1 cellular context compared by ENCODE assay signal in the genomic region with DNA sequence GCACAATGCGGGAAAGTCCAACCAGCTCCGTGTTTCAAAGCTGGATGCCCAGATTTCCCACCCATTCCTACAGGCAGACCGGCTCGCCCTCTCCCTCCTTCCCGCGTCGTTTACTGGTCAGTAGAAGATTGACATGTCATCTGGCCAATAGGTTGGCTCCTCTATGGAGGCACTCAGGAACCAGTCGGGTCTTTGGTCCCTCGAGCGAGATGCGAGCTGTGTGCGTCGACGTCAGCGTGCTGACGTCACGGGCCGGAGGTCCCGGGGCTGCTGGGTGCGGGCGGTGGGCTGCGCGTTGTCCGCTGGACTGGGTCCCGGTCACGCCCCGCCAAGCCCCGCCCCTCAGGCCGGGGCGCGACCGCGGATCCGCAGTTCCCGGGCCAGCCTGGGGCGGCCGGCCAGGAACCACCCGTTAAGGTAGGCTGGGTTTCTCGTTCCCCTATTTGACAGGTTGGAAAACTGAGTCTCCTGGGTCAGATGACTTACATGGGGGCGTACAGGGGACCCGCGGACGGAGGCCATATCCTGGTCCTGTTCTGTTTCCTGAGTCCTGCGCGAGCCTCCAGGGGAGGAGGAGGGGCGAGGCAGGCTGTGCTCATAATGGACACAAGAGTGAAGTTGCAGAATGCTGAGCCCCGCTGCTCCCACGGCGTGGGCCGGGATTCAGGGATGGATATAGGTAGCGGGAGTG.
TF ChIP-seq lines count a peak whose summit lies in the region.

STARD3NL (plus strand) TSS at position 242 of the 691 bp plus-strand sequence. CDS start 29,260 bp downstream, outside the sequence.

TF ChIP-seq in HepG2, 621 proteins besides CTCF, POLR2A, EP300 and RAD21 (continued from another document and continues in another):
- no peak for TF ChIP-seq KIAA2018 (CRISPR knock-in tag; IDR thresholded peaks at IDR 0.05; ENCODE audit: borderline replicate concordance)
- TF ChIP-seq TFAP4 (IDR thresholded peaks at IDR 0.05; ENCODE audit: borderline replicate concordance, low read depth) = no peak
- TF ChIP-seq DPF2 (CRISPR knock-in tag; IDR thresholded peaks at IDR 0.05; ENCODE audit: borderline replicate concordance, low read depth) = no peak
- TF ChIP-seq CREB1 (IDR thresholded peaks at IDR 0.05) = peak; percentile 99
- TF ChIP-seq CREB1 (CRISPR knock-in tag; IDR thresholded peaks at IDR 0.05) = peak; percentile 96
- TF ChIP-seq MXD4 (CRISPR knock-in tag; IDR thresholded peaks at IDR 0.05) = peak; percentile 56; the same call in 1 of the 2 replicates
- TF ChIP-seq, protein P1, sequence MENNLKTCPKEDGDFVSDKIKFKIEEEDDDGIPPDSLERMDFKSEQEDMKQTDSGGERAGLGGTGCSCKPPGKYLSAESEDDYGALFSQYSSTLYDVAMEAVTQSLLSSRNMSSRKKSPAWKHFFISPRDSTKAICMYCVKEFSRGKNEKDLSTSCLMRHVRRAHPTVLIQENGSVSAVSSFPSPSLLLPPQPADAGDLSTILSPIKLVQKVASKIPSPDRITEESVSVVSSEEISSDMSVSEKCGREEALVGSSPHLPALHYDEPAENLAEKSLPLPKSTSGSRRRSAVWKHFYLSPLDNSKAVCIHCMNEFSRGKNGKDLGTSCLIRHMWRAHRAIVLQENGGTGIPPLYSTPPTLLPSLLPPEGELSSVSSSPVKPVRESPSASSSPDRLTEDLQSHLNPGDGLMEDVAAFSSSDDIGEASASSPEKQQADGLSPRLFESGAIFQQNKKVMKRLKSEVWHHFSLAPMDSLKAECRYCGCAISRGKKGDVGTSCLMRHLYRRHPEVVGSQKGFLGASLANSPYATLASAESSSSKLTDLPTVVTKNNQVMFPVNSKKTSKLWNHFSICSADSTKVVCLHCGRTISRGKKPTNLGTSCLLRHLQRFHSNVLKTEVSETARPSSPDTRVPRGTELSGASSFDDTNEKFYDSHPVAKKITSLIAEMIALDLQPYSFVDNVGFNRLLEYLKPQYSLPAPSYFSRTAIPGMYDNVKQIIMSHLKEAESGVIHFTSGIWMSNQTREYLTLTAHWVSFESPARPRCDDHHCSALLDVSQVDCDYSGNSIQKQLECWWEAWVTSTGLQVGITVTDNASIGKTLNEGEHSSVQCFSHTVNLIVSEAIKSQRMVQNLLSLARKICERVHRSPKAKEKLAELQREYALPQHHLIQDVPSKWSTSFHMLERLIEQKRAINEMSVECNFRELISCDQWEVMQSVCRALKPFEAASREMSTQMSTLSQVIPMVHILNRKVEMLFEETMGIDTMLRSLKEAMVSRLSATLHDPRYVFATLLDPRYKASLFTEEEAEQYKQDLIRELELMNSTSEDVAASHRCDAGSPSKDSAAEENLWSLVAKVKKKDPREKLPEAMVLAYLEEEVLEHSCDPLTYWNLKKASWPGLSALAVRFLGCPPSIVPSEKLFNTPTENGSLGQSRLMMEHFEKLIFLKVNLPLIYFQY (CRISPR knock-in tag; IDR thresholded peaks at IDR 0.05; ENCODE audit: borderline replicate concordance) = peak; percentile 64; the same call in 1 of the 2 replicates
- TF ChIP-seq, protein P2, sequence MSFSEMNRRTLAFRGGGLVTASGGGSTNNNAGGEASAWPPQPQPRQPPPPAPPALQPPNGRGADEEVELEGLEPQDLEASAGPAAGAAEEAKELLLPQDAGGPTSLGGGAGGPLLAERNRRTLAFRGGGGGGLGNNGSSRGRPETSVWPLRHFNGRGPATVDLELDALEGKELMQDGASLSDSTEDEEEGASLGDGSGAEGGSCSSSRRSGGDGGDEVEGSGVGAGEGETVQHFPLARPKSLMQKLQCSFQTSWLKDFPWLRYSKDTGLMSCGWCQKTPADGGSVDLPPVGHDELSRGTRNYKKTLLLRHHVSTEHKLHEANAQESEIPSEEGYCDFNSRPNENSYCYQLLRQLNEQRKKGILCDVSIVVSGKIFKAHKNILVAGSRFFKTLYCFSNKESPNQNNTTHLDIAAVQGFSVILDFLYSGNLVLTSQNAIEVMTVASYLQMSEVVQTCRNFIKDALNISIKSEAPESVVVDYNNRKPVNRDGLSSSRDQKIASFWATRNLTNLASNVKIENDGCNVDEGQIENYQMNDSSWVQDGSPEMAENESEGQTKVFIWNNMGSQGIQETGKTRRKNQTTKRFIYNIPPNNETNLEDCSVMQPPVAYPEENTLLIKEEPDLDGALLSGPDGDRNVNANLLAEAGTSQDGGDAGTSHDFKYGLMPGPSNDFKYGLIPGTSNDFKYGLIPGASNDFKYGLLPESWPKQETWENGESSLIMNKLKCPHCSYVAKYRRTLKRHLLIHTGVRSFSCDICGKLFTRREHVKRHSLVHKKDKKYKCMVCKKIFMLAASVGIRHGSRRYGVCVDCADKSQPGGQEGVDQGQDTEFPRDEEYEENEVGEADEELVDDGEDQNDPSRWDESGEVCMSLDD (CRISPR knock-in tag; IDR thresholded peaks at IDR 0.05; ENCODE audit: borderline replicate concordance) = no peak
- TF ChIP-seq, protein P3, sequence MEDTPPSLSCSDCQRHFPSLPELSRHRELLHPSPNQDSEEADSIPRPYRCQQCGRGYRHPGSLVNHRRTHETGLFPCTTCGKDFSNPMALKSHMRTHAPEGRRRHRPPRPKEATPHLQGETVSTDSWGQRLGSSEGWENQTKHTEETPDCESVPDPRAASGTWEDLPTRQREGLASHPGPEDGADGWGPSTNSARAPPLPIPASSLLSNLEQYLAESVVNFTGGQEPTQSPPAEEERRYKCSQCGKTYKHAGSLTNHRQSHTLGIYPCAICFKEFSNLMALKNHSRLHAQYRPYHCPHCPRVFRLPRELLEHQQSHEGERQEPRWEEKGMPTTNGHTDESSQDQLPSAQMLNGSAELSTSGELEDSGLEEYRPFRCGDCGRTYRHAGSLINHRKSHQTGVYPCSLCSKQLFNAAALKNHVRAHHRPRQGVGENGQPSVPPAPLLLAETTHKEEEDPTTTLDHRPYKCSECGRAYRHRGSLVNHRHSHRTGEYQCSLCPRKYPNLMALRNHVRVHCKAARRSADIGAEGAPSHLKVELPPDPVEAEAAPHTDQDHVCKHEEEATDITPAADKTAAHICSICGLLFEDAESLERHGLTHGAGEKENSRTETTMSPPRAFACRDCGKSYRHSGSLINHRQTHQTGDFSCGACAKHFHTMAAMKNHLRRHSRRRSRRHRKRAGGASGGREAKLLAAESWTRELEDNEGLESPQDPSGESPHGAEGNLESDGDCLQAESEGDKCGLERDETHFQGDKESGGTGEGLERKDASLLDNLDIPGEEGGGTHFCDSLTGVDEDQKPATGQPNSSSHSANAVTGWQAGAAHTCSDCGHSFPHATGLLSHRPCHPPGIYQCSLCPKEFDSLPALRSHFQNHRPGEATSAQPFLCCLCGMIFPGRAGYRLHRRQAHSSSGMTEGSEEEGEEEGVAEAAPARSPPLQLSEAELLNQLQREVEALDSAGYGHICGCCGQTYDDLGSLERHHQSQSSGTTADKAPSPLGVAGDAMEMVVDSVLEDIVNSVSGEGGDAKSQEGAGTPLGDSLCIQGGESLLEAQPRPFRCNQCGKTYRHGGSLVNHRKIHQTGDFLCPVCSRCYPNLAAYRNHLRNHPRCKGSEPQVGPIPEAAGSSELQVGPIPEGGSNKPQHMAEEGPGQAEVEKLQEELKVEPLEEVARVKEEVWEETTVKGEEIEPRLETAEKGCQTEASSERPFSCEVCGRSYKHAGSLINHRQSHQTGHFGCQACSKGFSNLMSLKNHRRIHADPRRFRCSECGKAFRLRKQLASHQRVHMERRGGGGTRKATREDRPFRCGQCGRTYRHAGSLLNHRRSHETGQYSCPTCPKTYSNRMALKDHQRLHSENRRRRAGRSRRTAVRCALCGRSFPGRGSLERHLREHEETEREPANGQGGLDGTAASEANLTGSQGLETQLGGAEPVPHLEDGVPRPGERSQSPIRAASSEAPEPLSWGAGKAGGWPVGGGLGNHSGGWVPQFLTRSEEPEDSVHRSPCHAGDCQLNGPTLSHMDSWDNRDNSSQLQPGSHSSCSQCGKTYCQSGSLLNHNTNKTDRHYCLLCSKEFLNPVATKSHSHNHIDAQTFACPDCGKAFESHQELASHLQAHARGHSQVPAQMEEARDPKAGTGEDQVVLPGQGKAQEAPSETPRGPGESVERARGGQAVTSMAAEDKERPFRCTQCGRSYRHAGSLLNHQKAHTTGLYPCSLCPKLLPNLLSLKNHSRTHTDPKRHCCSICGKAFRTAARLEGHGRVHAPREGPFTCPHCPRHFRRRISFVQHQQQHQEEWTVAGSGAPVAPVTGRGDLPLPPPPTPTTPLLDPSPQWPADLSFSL (CRISPR knock-in tag; IDR thresholded peaks at IDR 0.05) = no peak
- no peak for TF ChIP-seq ZFP36 (IDR thresholded peaks at IDR 0.05; ENCODE audit: borderline replicate concordance, low read depth, low read length, partially characterized antibody)
- TF ChIP-seq AGO1 (IDR thresholded peaks at IDR 0.05; ENCODE audit: low read depth, low read length, poor library complexity, severe bottlenecking) = peak; percentile 68
- no peak for TF ChIP-seq USF2 (IDR thresholded peaks at IDR 0.05; ENCODE audit: low read depth, low read length)
- TF ChIP-seq USF2 (CRISPR knock-in tag; IDR thresholded peaks at IDR 0.05; ENCODE audit: borderline replicate concordance) = no peak
- TF ChIP-seq ZNF331 (CRISPR knock-in tag; IDR thresholded peaks at IDR 0.05) = peak; percentile 74; the same call in 1 of the 2 replicates
- 0 out of 2 replicates have a peak, but pooled peaks have one; percentile 24 for TF ChIP-seq ZBTB3 (CRISPR knock-in tag; IDR thresholded peaks at IDR 0.05; ENCODE audit: borderline replicate concordance, low read depth)
- TF ChIP-seq ZFYVE20 (CRISPR knock-in tag; IDR thresholded peaks at IDR 0.05; ENCODE audit: borderline replicate concordance, low read depth) = no peak
- TF ChIP-seq KLF13 (CRISPR knock-in tag; IDR thresholded peaks at IDR 0.05) = no peak
- TF ChIP-seq HMG20B (CRISPR knock-in tag; conservative IDR thresholded peaks at IDR 0.05) = 0 out of 2 replicates have a peak, but pooled peaks have one; percentile 55
- TF ChIP-seq ARHGAP35 (CRISPR knock-in tag; IDR thresholded peaks at IDR 0.05; ENCODE audit: borderline replicate concordance) = no peak
